Comparison of ENCODE assay signal across 8 cellular contexts in genomic region chr5:83474170-83474796, GRCh38. TPM values are rescaled to one million over a fixed set of nuclear protein-coding genes. Genes with fewer than 3 reads are reported as not detected.
DNase-seq lines count a peak whose midpoint lies in the region; ATAC-seq and TF ChIP-seq lines count a peak whose summit lies in the region.

No MANE protein-coding gene starts in this region.

- peak overlapping the region; percentile 97 for H3K4me3 Mint-ChIP-seq in mesothelial cell of epicardium

- H3K36me3 Mint-ChIP-seq in mesothelial cell of epicardium, result peaks cover 4% of the 10 kb centered on the region

- H3K27me3 ChIP-seq in ACC112 (ENCODE audit: insufficient read depth, low read length) (peaks cover 8% of the 10 kb centered on the region), esophagus (ENCODE audit: control insufficient read depth in 1 of 2, insufficient read depth in 2 of 2, low read length in 2 of 2) (peaks cover 0 to 10% of the 10 kb centered on the region in 2 donors), tibial artery (no peaks in the 10 kb centered on the region)

- 1% methylated on average over 43 to 46 of the region's 46 CpGs for WGBS in esophagus, 2 donors

- H3K4me3 ChIP-seq in ACC112 (ENCODE audit: low read depth, low read length) (peak overlapping the region; percentile 86), esophagus (ENCODE audit: low read depth in 1 of 2, low read length in 2 of 2) (peak overlapping the region; percentile 36 to 40), tibial artery (peak overlapping the region; percentile 60 to 77)

- TF ChIP-seq CTCF in mesothelial cell of epicardium (IDR thresholded peaks at IDR 0.05; ENCODE audit: unreplicated experiment), result no peak
- peak in 1 of 2 experiments; percentile 28 for TF ChIP-seq CTCF in tibial artery (IDR thresholded peaks at IDR 0.05)

- H3K27ac Mint-ChIP-seq in mesothelial cell of epicardium, result peak overlapping the region; percentile 95

- peaks cover 46% of the 10 kb centered on the region for H3K4me1 Mint-ChIP-seq in mesothelial cell of epicardium

- H3K9me3 ChIP-seq in esophagus (ENCODE audit: control insufficient read depth in 2 of 2, insufficient read depth in 1 of 2, low read depth in 1 of 2, low read length in 1 of 2), result peaks cover 0 to 3% of the 10 kb centered on the region in 2 donors
- H3K9me3 ChIP-seq in tibial artery, result no peaks in the 10 kb centered on the region

- peaks cover 2% of the 10 kb centered on the region for H3K27me3 Mint-ChIP-seq in mesothelial cell of epicardium (ENCODE audit: low read depth)

- intact Hi-C loops in tibial artery (cut with DNase I; ENCODE audit: low total_unique reads), result loop anchor here (5.0 to 10.0 kb wide), 4 partner anchors 397 to 1159 kb away; partner anchors contain the start of genes TMEM167A and XRCC4

- H3K4me1 ChIP-seq in ACC112 (ENCODE audit: control insufficient read depth, insufficient read depth, low read length, unreplicated experiment), result peaks cover 14% of the 10 kb centered on the region
- H3K4me1 ChIP-seq in esophagus (ENCODE audit: control insufficient read depth in 2 of 2, insufficient read depth in 2 of 2, low read length in 1 of 2), result peaks cover 0 to 14% of the 10 kb centered on the region in 2 donors
- peaks cover 0 to 36% (median 16%) of the 10 kb centered on the region in 4 donors for H3K4me1 ChIP-seq in tibial artery

- DNase-seq in NCI-H2227 (lab: John Stamatoyannopoulos, UW; ENCODE audit: unreplicated experiment) (peak; percentile 87), mesothelial cell of epicardium (ENCODE audit: low spot score in 2 of 2, unreplicated experiment in 2 of 2) (peak; percentile 56 to 81), tibial artery (peak; percentile 88 to 95)
- peak; percentile 36 to 49 for DNase-seq in activated CD4-positive, alpha-beta T cell treated with anti-CD3 and anti-CD28 coated beads, Interleukin-2, amount 50 U/mL, for 48 hours

- H3K27ac ChIP-seq in ACC112 (ENCODE audit: low read depth, low read length), result peak overlapping the region; percentile 89
- peak overlapping the region; percentile 36 to 45 for H3K27ac ChIP-seq in esophagus (ENCODE audit: low read depth in 2 of 2, low read length in 1 of 2)
- peak overlapping the region; percentile 79 to 86 for H3K27ac ChIP-seq in tibial artery

- H2AFZ ChIP-seq in ACC112 (ENCODE audit: low read length, unreplicated experiment), result peak overlapping the region; percentile 58

- H3K36me3 ChIP-seq in ACC112 (ENCODE audit: insufficient read depth, low read length), result no peaks in the 10 kb centered on the region; the same call in 1 of the 2 replicates
- no peaks in the 10 kb centered on the region for H3K36me3 ChIP-seq in esophagus (ENCODE audit: control insufficient read depth in 2 of 2, insufficient read depth in 2 of 2, low read length in 1 of 2)
- no peaks in the 10 kb centered on the region for H3K36me3 ChIP-seq in tibial artery

- no peaks in the 10 kb centered on the region for H3K9me3 Mint-ChIP-seq in mesothelial cell of epicardium

- H3K79me2 ChIP-seq in ACC112 (ENCODE audit: control insufficient read depth, insufficient read depth, low read length, unreplicated experiment), result peaks cover 40% of the 10 kb centered on the region

- ATAC-seq in GM18498 (IDR thresholded peaks at IDR 0.05; ENCODE audit: unreplicated experiment), result peak; percentile 50
- peak; percentile 33 for ATAC-seq in HG02884 (IDR thresholded peaks at IDR 0.05; ENCODE audit: unreplicated experiment)

RNA-seq across cellular contexts. Expression of gene VCAN, which starts 2.7 kb away (rescaled TPM):
- under 1 TPM; 0.35 to 0.89 TPM for polyA plus RNA-seq in esophagus
- total RNA-seq in mesothelial cell of epicardium, result 633 to 678 TPM (median 634 TPM) in 3 replicates

Comparison
In these comparisons a context has a peak if more than half of its experiments do, and no peak if none do; other contexts are left out.
1. Peak in every context shown above with its lines: DNase-seq, ATAC-seq, H3K4me3 ChIP-seq and H3K27ac ChIP-seq.